10 cellular contexts compared by ENCODE assay signal in genomic region chr1:205629751-205630150, GRCh38. TPM values are rescaled to one million over a fixed set of nuclear protein-coding genes. Genes with fewer than 3 reads are reported as not detected.
DNase-seq lines count a peak whose midpoint lies in the region; ATAC-seq and TF ChIP-seq lines count a peak whose summit lies in the region.
"Had no signal": no experiment of that assay in that cellular context is flagged by ENCODE, and none has a peak within 500 bp of the region (broad histone marks: within the 10 kb centered on the region; RNA-seq: fewer than 3 reads in every experiment).

No MANE protein-coding gene starts in this region.

- H3K36me3 Mint-ChIP-seq in CD8-positive, alpha-beta memory T cell, result peaks cover 0 to 44% (median 9%) of the 10 kb centered on the region in 3 donors
- peaks cover 0 to 39% (median 9%) of the 10 kb centered on the region in 3 donors for H3K36me3 Mint-ChIP-seq in naive thymus-derived CD8-positive, alpha-beta T cell

- H3K27me3 ChIP-seq in CD8-positive, alpha-beta memory T cell (ENCODE audit: insufficient read depth, low read length, poor library complexity, severe bottlenecking), result no peaks in the 10 kb centered on the region
- H3K27me3 ChIP-seq in OCI-LY1 (ENCODE audit: insufficient read depth, low read length), result no peaks in the 10 kb centered on the region
- no peaks in the 10 kb centered on the region for H3K27me3 ChIP-seq in colonic mucosa

- H4K20me1 ChIP-seq in OCI-LY1 (ENCODE audit: insufficient read depth, low read length), result no peaks in the 10 kb centered on the region

- no peaks in the 10 kb centered on the region for H3K9me3 ChIP-seq in CD8-positive, alpha-beta memory T cell (ENCODE audit: low read length)
- no peaks in the 10 kb centered on the region for H3K9me3 ChIP-seq in OCI-LY1 (ENCODE audit: low read length)
- H3K9me3 ChIP-seq in colonic mucosa, result no peaks in the 10 kb centered on the region

- no peaks in the 10 kb centered on the region for H3K9me3 Mint-ChIP-seq in CD8-positive, alpha-beta memory T cell
- no peaks in the 10 kb centered on the region for H3K9me3 Mint-ChIP-seq in naive thymus-derived CD8-positive, alpha-beta T cell

- H3K4me1 ChIP-seq in CD8-positive, alpha-beta memory T cell (ENCODE audit: insufficient read depth, low read length), result peaks cover 57% of the 10 kb centered on the region
- peaks cover 53% of the 10 kb centered on the region for H3K4me1 ChIP-seq in OCI-LY1 (ENCODE audit: insufficient read depth, low read length, severe bottlenecking)
- H3K4me1 ChIP-seq in colonic mucosa, result no peaks in the 10 kb centered on the region

- CTCF ChIA-PET in CD8-positive, alpha-beta memory T cell (lab: Charles Lee), result interaction anchor here (1.1 to 1.6 kb wide), 3 partner anchors 37 to 161 kb away, joined by 3 to 14 read pairs (median 3); no protein-coding TSS in a partner anchor

- H3K9me2 ChIP-seq in OCI-LY1 (ENCODE audit: low read depth, low read length), result no peaks in the 10 kb centered on the region

- no peak for TF ChIP-seq CTCF in OCI-LY1 (IDR thresholded peaks at IDR 0.05; ENCODE audit: low read length)
- TF ChIP-seq CTCF in colonic mucosa (IDR thresholded peaks at IDR 0.05), result no peak

- H3K27me3 Mint-ChIP-seq in CD8-positive, alpha-beta memory T cell, result peaks cover 0 to 1% of the 10 kb centered on the region in 2 donors
- H3K27me3 Mint-ChIP-seq in naive thymus-derived CD8-positive, alpha-beta T cell, result no peaks in the 10 kb centered on the region

- H3K36me3 ChIP-seq in CD8-positive, alpha-beta memory T cell (ENCODE audit: insufficient read depth, low read length), result no peaks in the 10 kb centered on the region
- H3K36me3 ChIP-seq in OCI-LY1 (ENCODE audit: insufficient read depth, low read length) (peaks cover 17% of the 10 kb centered on the region; the same call in 1 of the 2 replicates), colonic mucosa (no peaks in the 10 kb centered on the region)

- ATAC-seq in naive thymus-derived CD8-positive, alpha-beta T cell, result no peak

- H3K27ac Mint-ChIP-seq in CD8-positive, alpha-beta memory T cell, result peak overlapping the region; percentile 90 to 99 (median 97)
- peak overlapping the region; percentile 91 to 99 (median 96) for H3K27ac Mint-ChIP-seq in naive thymus-derived CD8-positive, alpha-beta T cell

- DNase-seq in CD8-positive, alpha-beta memory T cell, result no peak
- DNase-seq in colonic mucosa, result no peak
- no peak for DNase-seq in naive thymus-derived CD8-positive, alpha-beta T cell
- DNase-seq in activated effector memory CD4-positive, alpha-beta T cell treated with Interleukin-2 at 50 U/mL for 16 hours, result no peak
- DNase-seq in activated CD8-positive, alpha-beta memory T cell treated with anti-CD3 and anti-CD28 coated beads for 24 hours, result no peak
- DNase-seq in NCI-H510A treated with DMSO at 0.1 percent for 48 hours (lab: John Stamatoyannopoulos, UW), result no peak
- no peak for DNase-seq in NCI-H146 treated with DMSO at 0.1 percent for 48 hours (lab: John Stamatoyannopoulos, UW; ENCODE audit: unreplicated experiment)
- DNase-seq: hypothalamus, NCI-H2107 had no signal

- peak overlapping the region; percentile 90 for H3K4me2 ChIP-seq in OCI-LY1 (ENCODE audit: low read length)

- H3K4me3 ChIP-seq in CD8-positive, alpha-beta memory T cell (ENCODE audit: low read length), result peak overlapping the region; percentile 80
- H3K4me3 ChIP-seq in OCI-LY1 (ENCODE audit: low read depth, low read length, poor library complexity, severe bottlenecking) (peak overlapping the region; percentile 84), colonic mucosa (no peak overlapping the region)

- H3K27ac ChIP-seq in CD8-positive, alpha-beta memory T cell (ENCODE audit: low read depth, low read length), result peak overlapping the region; percentile 84
- H3K27ac ChIP-seq in OCI-LY1 (ENCODE audit: low read depth, low read length, poor library complexity, severe bottlenecking) (peak overlapping the region; percentile 91), colonic mucosa (peak overlapping the region; percentile 86)

- H3K9ac ChIP-seq in OCI-LY1 (ENCODE audit: low read length), result peak overlapping the region; percentile 96
- peak overlapping the region in 1 of 2 donors; percentile 89 for H3K9ac ChIP-seq in colonic mucosa (ENCODE audit: low read depth in 2 of 2, low read length in 2 of 2)

- H3K4me1 Mint-ChIP-seq in CD8-positive, alpha-beta memory T cell, result peaks cover 58 to 73% (median 65%) of the 10 kb centered on the region in 3 donors
- peaks cover 27 to 68% (median 60%) of the 10 kb centered on the region in 4 donors for H3K4me1 Mint-ChIP-seq in naive thymus-derived CD8-positive, alpha-beta T cell

- intact Hi-C loops in colonic mucosa (cut with DNase I), result loop anchor here (5.0 kb wide), 1 partner anchor 102 kb away; no protein-coding TSS in a partner anchor

- peak overlapping the region; percentile 87 to 95 (median 89) for H3K4me3 Mint-ChIP-seq in CD8-positive, alpha-beta memory T cell
- H3K4me3 Mint-ChIP-seq in naive thymus-derived CD8-positive, alpha-beta T cell, result peak overlapping the region; percentile 82 to 99 (median 97)

- POLR2A ChIA-PET in CD8-positive, alpha-beta memory T cell (lab: Charles Lee), result interaction anchor here (4.7 kb wide), 1 partner anchor 37 kb away, joined by 67 read pairs; no protein-coding TSS in a partner anchor
- POLR2A ChIA-PET in naive thymus-derived CD8-positive, alpha-beta T cell (lab: Charles Lee), result interaction anchor here (1.9 to 9.1 kb wide), 3 partner anchors 10 to 145 kb away, joined by 5 to 269 read pairs (median 21); partner anchors contain the start of gene RAB29

- H3F3A ChIP-seq in OCI-LY1 (ENCODE audit: insufficient read depth, low read length), result no peaks in the 10 kb centered on the region

- H3K79me2 ChIP-seq in OCI-LY1 (ENCODE audit: insufficient read depth, low read length), result peaks cover 58% of the 10 kb centered on the region

- H2AFZ ChIP-seq in OCI-LY1 (ENCODE audit: low read length), result no peak overlapping the region

RNA-seq across cellular contexts. Expression of gene ELK4, which starts 2.1 kb away (rescaled TPM):
- 10 to 100 TPM; 83.3 to 88.7 TPM for total RNA-seq in CD8-positive, alpha-beta memory T cell
- 6.1 TPM for polyA plus RNA-seq in CD8-positive, alpha-beta memory T cell
- total RNA-seq in colonic mucosa, result 10 to 100 TPM; 30.5 to 37.6 TPM
- 100 to 1,000 TPM; 194 to 204 TPM for total RNA-seq in naive thymus-derived CD8-positive, alpha-beta T cell
- polyA plus RNA-seq in naive thymus-derived CD8-positive, alpha-beta T cell, result 1 to 10 TPM; 4.5 to 8.3 (median 5.8) TPM

RNA-seq across cellular contexts. Expression of gene SLC45A3, which starts 50.6 kb away (rescaled TPM):
- total RNA-seq in CD8-positive, alpha-beta memory T cell, result under 1 TPM; 0.29 to 0.33 TPM
- not detected for polyA plus RNA-seq in CD8-positive, alpha-beta memory T cell
- 10 to 100 TPM; 17.9 to 29.6 TPM for total RNA-seq in colonic mucosa
- under 1 TPM; 0.25 to 0.36 TPM for total RNA-seq in naive thymus-derived CD8-positive, alpha-beta T cell
- polyA plus RNA-seq in naive thymus-derived CD8-positive, alpha-beta T cell, result not detected

Comparison
In these comparisons a context has a peak if more than half of its experiments do, and no peak if none do; other contexts are left out.
1. RNA of gene SLC45A3, which starts 50.6 kb away (total RNA-seq): 17.9 to 29.6 TPM in colonic mucosa; 0.25 to 0.36 TPM in naive thymus-derived CD8-positive, alpha-beta T cell and 0.29 to 0.33 TPM in CD8-positive, alpha-beta memory T cell; every median in the first group is over 10 times any median in the second.
2. Peak in every context shown above with its lines, with median percentiles within 50 percentile points of each other: H3K27ac ChIP-seq.